8 cellular contexts compared by ENCODE assay signal in the genomic region with DNA sequence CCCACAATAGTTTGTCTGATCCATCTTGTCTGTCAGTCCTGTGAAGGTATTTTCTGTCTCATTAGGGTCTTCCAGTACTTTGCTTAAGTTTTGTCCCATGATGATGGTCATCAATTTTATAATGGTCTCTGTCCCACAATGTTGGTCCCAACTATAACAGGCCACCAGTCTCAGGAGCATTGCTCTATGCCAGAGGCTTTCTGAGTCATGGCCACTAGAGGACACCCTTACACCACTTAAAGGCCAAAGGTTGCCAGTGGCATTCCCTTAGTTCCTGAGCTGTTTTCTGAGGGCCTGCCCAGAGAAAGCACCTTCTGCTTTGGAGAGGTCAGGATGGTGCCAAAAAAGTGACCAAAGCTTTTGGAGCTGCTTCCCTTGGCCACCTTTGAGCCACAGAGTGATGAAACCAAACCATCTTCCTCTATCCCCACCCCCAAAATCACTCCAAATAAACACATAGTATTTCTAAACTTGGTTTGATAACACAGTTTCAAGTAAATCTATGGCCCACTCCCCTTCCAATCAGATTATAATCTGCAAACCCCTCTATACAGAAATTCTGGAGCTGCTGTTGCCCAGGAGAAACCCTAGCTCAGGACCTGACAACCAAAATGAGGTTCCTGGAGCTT. TPM values are rescaled to one million over a fixed set of nuclear protein-coding genes. Genes with fewer than 3 reads are reported as not detected.
A peak's percentile ranks its signal among the peaks of the same experiment; 100 is the strongest.
DNase-seq lines count a peak whose midpoint lies in the region; ATAC-seq lines count a peak whose summit lies in the region.

No MANE protein-coding gene starts in this region.

- intact Hi-C loops in left colon (cut with DNase I, micrococcal nuclease) = loop anchor here in 1 of 2 donors (5.0 kb wide), 1 partner anchor 91 kb away; no protein-coding TSS in a partner anchor

- ATAC-seq in HG02610 (IDR thresholded peaks at IDR 0.05; ENCODE audit: unreplicated experiment) = peak; percentile 59
- peak; percentile 95 for ATAC-seq in left colon

- peak; percentile 24 for DNase-seq in SIG-M5 treated with dmso at 0.1 percent for 504 hours (lab: John Stamatoyannopoulos, UW; ENCODE audit: unreplicated experiment)
- no peak for DNase-seq in SIG-M5 (lab: John Stamatoyannopoulos, UW)
- peak; percentile 14 for DNase-seq in NCI-H1105 (lab: John Stamatoyannopoulos, UW)
- peak; percentile 47 for DNase-seq in T1000 (lab: John Stamatoyannopoulos, UW)
- DNase-seq in cerebellar cortex (ENCODE audit: low spot score) = peak; percentile 79
- DNase-seq in left colon = peak in 1 of 2 donors; percentile 45
- peak in 2 of 3 donors; percentile 16 to 23 for DNase-seq in stimulated activated CD4-positive, alpha-beta T cell treated with anti-CD3 and anti-CD28 coated beads, TNF-alpha, amount 100 ng/mL, for 48 hours (ENCODE audit: low read depth in 3 of 3)

RNA-seq across cellular contexts. Expression of a gene that starts 19.3 kb away (rescaled TPM):
- total RNA-seq in left colon = 100 to 1,000 TPM; 198 to 218 TPM

RNA-seq across cellular contexts. Expression of a gene that starts 41.2 kb away (rescaled TPM):
- not detected for total RNA-seq in left colon
